ENCODE assay signal across 1 cellular context in genomic region chr17:75194879-75195278, GRCh38.
A peak's percentile ranks its signal among the peaks of the same experiment; 100 is the strongest.
TF ChIP-seq lines count a peak whose summit lies in the region.

No MANE protein-coding gene starts in this region.

TF ChIP-seq in HepG2, 621 proteins besides CTCF, POLR2A, EP300 and RAD21:
- no peak for TF ChIP-seq ZNF136 (CRISPR knock-in tag; IDR thresholded peaks at IDR 0.05; ENCODE audit: low read depth)
- no peak for TF ChIP-seq ZNF629 (CRISPR knock-in tag; conservative IDR thresholded peaks at IDR 0.05)
- TF ChIP-seq, protein P1, sequence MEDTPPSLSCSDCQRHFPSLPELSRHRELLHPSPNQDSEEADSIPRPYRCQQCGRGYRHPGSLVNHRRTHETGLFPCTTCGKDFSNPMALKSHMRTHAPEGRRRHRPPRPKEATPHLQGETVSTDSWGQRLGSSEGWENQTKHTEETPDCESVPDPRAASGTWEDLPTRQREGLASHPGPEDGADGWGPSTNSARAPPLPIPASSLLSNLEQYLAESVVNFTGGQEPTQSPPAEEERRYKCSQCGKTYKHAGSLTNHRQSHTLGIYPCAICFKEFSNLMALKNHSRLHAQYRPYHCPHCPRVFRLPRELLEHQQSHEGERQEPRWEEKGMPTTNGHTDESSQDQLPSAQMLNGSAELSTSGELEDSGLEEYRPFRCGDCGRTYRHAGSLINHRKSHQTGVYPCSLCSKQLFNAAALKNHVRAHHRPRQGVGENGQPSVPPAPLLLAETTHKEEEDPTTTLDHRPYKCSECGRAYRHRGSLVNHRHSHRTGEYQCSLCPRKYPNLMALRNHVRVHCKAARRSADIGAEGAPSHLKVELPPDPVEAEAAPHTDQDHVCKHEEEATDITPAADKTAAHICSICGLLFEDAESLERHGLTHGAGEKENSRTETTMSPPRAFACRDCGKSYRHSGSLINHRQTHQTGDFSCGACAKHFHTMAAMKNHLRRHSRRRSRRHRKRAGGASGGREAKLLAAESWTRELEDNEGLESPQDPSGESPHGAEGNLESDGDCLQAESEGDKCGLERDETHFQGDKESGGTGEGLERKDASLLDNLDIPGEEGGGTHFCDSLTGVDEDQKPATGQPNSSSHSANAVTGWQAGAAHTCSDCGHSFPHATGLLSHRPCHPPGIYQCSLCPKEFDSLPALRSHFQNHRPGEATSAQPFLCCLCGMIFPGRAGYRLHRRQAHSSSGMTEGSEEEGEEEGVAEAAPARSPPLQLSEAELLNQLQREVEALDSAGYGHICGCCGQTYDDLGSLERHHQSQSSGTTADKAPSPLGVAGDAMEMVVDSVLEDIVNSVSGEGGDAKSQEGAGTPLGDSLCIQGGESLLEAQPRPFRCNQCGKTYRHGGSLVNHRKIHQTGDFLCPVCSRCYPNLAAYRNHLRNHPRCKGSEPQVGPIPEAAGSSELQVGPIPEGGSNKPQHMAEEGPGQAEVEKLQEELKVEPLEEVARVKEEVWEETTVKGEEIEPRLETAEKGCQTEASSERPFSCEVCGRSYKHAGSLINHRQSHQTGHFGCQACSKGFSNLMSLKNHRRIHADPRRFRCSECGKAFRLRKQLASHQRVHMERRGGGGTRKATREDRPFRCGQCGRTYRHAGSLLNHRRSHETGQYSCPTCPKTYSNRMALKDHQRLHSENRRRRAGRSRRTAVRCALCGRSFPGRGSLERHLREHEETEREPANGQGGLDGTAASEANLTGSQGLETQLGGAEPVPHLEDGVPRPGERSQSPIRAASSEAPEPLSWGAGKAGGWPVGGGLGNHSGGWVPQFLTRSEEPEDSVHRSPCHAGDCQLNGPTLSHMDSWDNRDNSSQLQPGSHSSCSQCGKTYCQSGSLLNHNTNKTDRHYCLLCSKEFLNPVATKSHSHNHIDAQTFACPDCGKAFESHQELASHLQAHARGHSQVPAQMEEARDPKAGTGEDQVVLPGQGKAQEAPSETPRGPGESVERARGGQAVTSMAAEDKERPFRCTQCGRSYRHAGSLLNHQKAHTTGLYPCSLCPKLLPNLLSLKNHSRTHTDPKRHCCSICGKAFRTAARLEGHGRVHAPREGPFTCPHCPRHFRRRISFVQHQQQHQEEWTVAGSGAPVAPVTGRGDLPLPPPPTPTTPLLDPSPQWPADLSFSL (CRISPR knock-in tag; IDR thresholded peaks at IDR 0.05), result peak; percentile 83
- no peak for TF ChIP-seq CHCHD3 (CRISPR knock-in tag; IDR thresholded peaks at IDR 0.05)
- TF ChIP-seq, protein P2, sequence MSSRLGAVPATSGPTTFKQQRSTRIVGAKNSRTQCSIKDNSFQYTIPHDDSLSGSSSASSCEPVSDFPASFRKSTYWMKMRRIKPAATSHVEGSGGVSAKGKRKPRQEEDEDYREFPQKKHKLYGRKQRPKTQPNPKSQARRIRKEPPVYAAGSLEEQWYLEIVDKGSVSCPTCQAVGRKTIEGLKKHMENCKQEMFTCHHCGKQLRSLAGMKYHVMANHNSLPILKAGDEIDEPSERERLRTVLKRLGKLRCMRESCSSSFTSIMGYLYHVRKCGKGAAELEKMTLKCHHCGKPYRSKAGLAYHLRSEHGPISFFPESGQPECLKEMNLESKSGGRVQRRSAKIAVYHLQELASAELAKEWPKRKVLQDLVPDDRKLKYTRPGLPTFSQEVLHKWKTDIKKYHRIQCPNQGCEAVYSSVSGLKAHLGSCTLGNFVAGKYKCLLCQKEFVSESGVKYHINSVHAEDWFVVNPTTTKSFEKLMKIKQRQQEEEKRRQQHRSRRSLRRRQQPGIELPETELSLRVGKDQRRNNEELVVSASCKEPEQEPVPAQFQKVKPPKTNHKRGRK (CRISPR knock-in tag; IDR thresholded peaks at IDR 0.05), result no peak
- peak; percentile 61; the same call in 1 of the 2 replicates for TF ChIP-seq ZNF362 (CRISPR knock-in tag; IDR thresholded peaks at IDR 0.05; ENCODE audit: borderline replicate concordance)
- TF ChIP-seq ZFP82 (CRISPR knock-in tag; IDR thresholded peaks at IDR 0.05; ENCODE audit: borderline replicate concordance), result no peak
- no peak for TF ChIP-seq ZNF883 (CRISPR knock-in tag; IDR thresholded peaks at IDR 0.05; ENCODE audit: not compliant biosample characterization)
- no peak for TF ChIP-seq PHF8 (CRISPR knock-in tag; IDR thresholded peaks at IDR 0.05)
- TF ChIP-seq, protein P3, sequence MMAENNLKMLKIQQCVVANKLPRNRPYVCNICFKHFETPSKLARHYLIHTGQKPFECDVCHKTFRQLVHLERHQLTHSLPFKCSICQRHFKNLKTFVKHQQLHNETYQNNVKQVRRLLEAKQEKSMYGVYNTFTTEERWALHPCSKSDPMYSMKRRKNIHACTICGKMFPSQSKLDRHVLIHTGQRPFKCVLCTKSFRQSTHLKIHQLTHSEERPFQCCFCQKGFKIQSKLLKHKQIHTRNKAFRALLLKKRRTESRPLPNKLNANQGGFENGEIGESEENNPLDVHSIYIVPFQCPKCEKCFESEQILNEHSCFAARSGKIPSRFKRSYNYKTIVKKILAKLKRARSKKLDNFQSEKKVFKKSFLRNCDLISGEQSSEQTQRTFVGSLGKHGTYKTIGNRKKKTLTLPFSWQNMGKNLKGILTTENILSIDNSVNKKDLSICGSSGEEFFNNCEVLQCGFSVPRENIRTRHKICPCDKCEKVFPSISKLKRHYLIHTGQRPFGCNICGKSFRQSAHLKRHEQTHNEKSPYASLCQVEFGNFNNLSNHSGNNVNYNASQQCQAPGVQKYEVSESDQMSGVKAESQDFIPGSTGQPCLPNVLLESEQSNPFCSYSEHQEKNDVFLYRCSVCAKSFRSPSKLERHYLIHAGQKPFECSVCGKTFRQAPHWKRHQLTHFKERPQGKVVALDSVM (CRISPR knock-in tag; IDR thresholded peaks at IDR 0.05), result no peak
- no peak for TF ChIP-seq ZNF329 (CRISPR knock-in tag; IDR thresholded peaks at IDR 0.05; ENCODE audit: low read depth)
- no peak for TF ChIP-seq ZNF879 (CRISPR knock-in tag; IDR thresholded peaks at IDR 0.05)
- TF ChIP-seq ZBTB43 (CRISPR knock-in tag; conservative IDR thresholded peaks at IDR 0.05), result no peak
- no peak for TF ChIP-seq PAXIP1 (CRISPR knock-in tag; conservative IDR thresholded peaks at IDR 0.05)
- TF ChIP-seq ZNF7 (CRISPR knock-in tag; IDR thresholded peaks at IDR 0.05), result no peak
- TF ChIP-seq ZNF510 (CRISPR knock-in tag; IDR thresholded peaks at IDR 0.05; ENCODE audit: low read depth), result 0 out of 2 replicates have a peak, but pooled peaks have one; percentile 37
- 0 out of 2 replicates have a peak, but pooled peaks have one; percentile 41 for TF ChIP-seq ZNF441 (CRISPR knock-in tag; IDR thresholded peaks at IDR 0.05; ENCODE audit: borderline replicate concordance)
- no peak for TF ChIP-seq ZNF451 (CRISPR knock-in tag; IDR thresholded peaks at IDR 0.05)
- TF ChIP-seq GLI4 (CRISPR knock-in tag; IDR thresholded peaks at IDR 0.05; ENCODE audit: borderline replicate concordance), result no peak
TF ChIP-seq in HepG2: peak in this region for 4.
